Comparison of ENCODE assay signal across 8 cellular contexts in the genomic region with DNA sequence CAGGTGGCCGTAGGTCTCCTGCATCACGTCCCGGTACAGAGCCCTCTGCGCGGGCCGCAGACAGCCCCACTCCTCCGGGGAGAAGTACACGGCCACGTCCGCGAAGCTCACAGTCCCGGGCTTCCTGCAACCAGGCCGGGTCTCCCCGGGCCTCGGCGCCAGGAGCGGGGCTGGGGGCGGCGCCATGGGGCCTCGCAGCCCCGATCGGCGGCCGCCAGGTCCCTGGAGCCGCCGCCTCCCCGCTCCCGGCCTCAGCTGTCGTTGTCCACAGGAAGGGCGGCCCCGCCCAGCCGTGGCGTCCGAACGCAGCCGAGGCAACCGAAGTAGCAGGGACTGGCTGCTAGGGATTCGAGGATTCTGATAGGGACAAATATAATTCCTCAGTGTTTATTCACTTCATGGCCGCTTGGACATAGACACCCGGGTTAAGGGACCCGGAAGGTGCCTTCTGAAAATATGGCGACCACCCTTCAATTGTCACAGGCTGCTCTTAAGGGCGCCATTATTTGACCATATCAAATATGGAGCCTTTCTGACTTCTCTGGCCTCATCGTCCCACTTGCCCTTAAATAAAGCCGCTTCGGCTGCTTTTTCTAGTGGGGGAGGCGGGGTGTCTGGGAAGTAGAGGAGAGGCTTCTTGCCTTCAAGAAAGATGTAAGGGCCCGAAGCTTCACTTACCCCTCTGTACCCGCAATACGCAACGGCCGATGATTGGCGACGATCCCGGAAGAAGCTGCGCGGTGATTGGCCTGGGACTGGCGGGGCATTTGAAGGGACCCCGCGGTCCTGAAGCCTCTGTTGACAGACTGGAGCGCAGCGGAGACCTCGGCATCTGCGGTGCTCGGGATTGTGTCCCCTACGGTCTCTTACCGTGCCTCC. TPM values are rescaled to one million over a fixed set of nuclear protein-coding genes. Genes with fewer than 3 reads are reported as not detected.
A peak's percentile ranks its signal among the peaks of the same experiment; 100 is the strongest.
DNase-seq lines count a peak whose midpoint lies in the region; ATAC-seq, FAIRE-seq and TF ChIP-seq lines count a peak whose summit lies in the region.

A gene (minus strand): TSS at position 271 of the 879 bp plus-strand sequence. CDS start 85 bp downstream, at position 186.

- peak; percentile 88 to 90 for DNase-seq in NCI-H1930 (lab: John Stamatoyannopoulos, UW)
- DNase-seq in T-helper 2 cell treated with Interferon-gamma antibody and Interleukin-4, amounts not matched to agents 5 μg/mL and 100 μg/mL, for 36 hours (ENCODE audit: low spot score) = peak; percentile 93
- DNase-seq in astrocyte (ENCODE audit: low read depth) = peak; percentile 96
- peak; percentile 99 for DNase-seq in hepatic stellate cell (ENCODE audit: low spot score)
- peak; percentile 97 to 98 for DNase-seq in aorta

- H3K27ac ChIP-seq in astrocyte (ENCODE audit: low read depth, low read length) (peak within 1 kb of the TSS; percentile 65), rectal smooth muscle tissue (ENCODE audit: low read depth, low read length) (peak within 1 kb of the TSS; percentile 90), aorta (ENCODE audit: low read depth in 1 of 2, low read length in 2 of 2) (peak within 1 kb of the TSS; percentile 65 to 73)

- H3K4me2 ChIP-seq in astrocyte (ENCODE audit: low read length) = peak within 1 kb of the TSS; percentile 91

- FAIRE-seq in astrocyte (lab: Jason Lieb, UNC) = no peak

- no peaks in the 10 kb centered on the region for H3K36me3 ChIP-seq in astrocyte (ENCODE audit: insufficient read depth, low read length)
- no peaks in the 10 kb centered on the region for H3K36me3 ChIP-seq in rectal smooth muscle tissue (ENCODE audit: control insufficient read depth, insufficient read depth, low read length)
- peaks cover 0 to 3% of the 10 kb centered on the region in 2 donors for H3K36me3 ChIP-seq in aorta (ENCODE audit: control insufficient read depth in 1 of 2, insufficient read depth in 2 of 2, low read length in 1 of 2)

- H3K4me3 Mint-ChIP-seq in T-helper 2 cell treated with Interferon-gamma antibody and Interleukin-4, amounts not matched to agents 5 μg/mL and 100 μg/mL, for 36 hours = peak within 1 kb of the TSS; percentile 97
- peak within 1 kb of the TSS; percentile 88 for H3K4me3 Mint-ChIP-seq in astrocyte (ENCODE audit: unreplicated experiment)

- H3K4me1 Mint-ChIP-seq in T-helper 2 cell treated with Interferon-gamma antibody and Interleukin-4, amounts not matched to agents 5 μg/mL and 100 μg/mL, for 36 hours (ENCODE audit: low read depth) = peaks cover 41% of the 10 kb centered on the region
- H3K4me1 Mint-ChIP-seq in astrocyte (ENCODE audit: low read depth, unreplicated experiment) = peaks cover 3% of the 10 kb centered on the region

- no peaks in the 10 kb centered on the region for H3K9me3 Mint-ChIP-seq in T-helper 2 cell treated with Interferon-gamma antibody and Interleukin-4, amounts not matched to agents 5 μg/mL and 100 μg/mL, for 36 hours
- no peaks in the 10 kb centered on the region for H3K9me3 Mint-ChIP-seq in astrocyte (ENCODE audit: unreplicated experiment)

- TF ChIP-seq CTCF in astrocyte (IDR thresholded peaks at IDR 0.05; ENCODE audit: insufficient read depth, low read depth, low read length) = no peak

- WGBS in aorta, 2 donors = 0 to 1% methylated on average over 57 to 67 of the region's 67 CpGs

- peak within 1 kb of the TSS; percentile 79 for H3K9ac ChIP-seq in astrocyte (ENCODE audit: low read length)
- peak within 1 kb of the TSS; percentile 84 for H3K9ac ChIP-seq in rectal smooth muscle tissue (ENCODE audit: low read length)

- H3K27me3 ChIP-seq in astrocyte (ENCODE audit: insufficient read depth, low read length) (no peaks in the 10 kb centered on the region), rectal smooth muscle tissue (ENCODE audit: control insufficient read depth, insufficient read depth, low read length) (no peaks in the 10 kb centered on the region), aorta (ENCODE audit: control insufficient read depth in 1 of 2, insufficient read depth in 2 of 2, low read length in 1 of 2) (no peaks in the 10 kb centered on the region)

- H2AFZ ChIP-seq in astrocyte (ENCODE audit: low read depth, low read length) = peak within 1 kb of the TSS; percentile 69

- no peaks in the 10 kb centered on the region for H3K27me3 Mint-ChIP-seq in T-helper 2 cell treated with Interferon-gamma antibody and Interleukin-4, amounts not matched to agents 5 μg/mL and 100 μg/mL, for 36 hours (ENCODE audit: low read depth)
- peaks cover 2% of the 10 kb centered on the region for H3K27me3 Mint-ChIP-seq in astrocyte (ENCODE audit: low read depth, unreplicated experiment)

- no peaks in the 10 kb centered on the region for H4K20me1 ChIP-seq in astrocyte (ENCODE audit: insufficient read depth, low read length)

- H3K27ac Mint-ChIP-seq in T-helper 2 cell treated with Interferon-gamma antibody and Interleukin-4, amounts not matched to agents 5 μg/mL and 100 μg/mL, for 36 hours = peak within 1 kb of the TSS; percentile 94
- H3K27ac Mint-ChIP-seq in astrocyte (ENCODE audit: unreplicated experiment) = peak within 1 kb of the TSS; percentile 91

- H3K4me1 ChIP-seq in astrocyte (ENCODE audit: insufficient read depth, low read length) (peaks cover 6% of the 10 kb centered on the region), rectal smooth muscle tissue (ENCODE audit: control insufficient read depth, insufficient read depth, low read length) (peaks cover 5% of the 10 kb centered on the region), aorta (ENCODE audit: control insufficient read depth in 1 of 2, insufficient read depth in 2 of 2, low read length in 2 of 2) (no peaks in the 10 kb centered on the region)

- peak within 1 kb of the TSS; percentile 74 for H3K4me3 ChIP-seq in astrocyte (ENCODE audit: insufficient read depth, low read depth, low read length)
- H3K4me3 ChIP-seq in rectal smooth muscle tissue (ENCODE audit: low read length) = peak within 1 kb of the TSS; percentile 88
- peak within 1 kb of the TSS; percentile 16 to 85 for H3K4me3 ChIP-seq in aorta (ENCODE audit: low read length in 2 of 2)

- peak; percentile 75 for ATAC-seq in GM18498 (IDR thresholded peaks at IDR 0.05; ENCODE audit: unreplicated experiment)
- ATAC-seq in HG02938 (IDR thresholded peaks at IDR 0.05; ENCODE audit: unreplicated experiment) = peak; percentile 74
- peak; percentile 95 for ATAC-seq in aorta (ENCODE audit: low FRiP score)

- intact Hi-C loops in aorta (cut with DNase I) = loop anchor here in 1 of 2 donors (1.0 to 5.0 kb wide), 2 partner anchors 13 to 81 kb away; a partner anchor contains a TSS

- H3K9me3 ChIP-seq in astrocyte (ENCODE audit: insufficient read depth, low read depth, low read length) (no peaks in the 10 kb centered on the region), aorta (ENCODE audit: control insufficient read depth, low read length) (no peaks in the 10 kb centered on the region)

- peaks cover 11% of the 10 kb centered on the region for H3K36me3 Mint-ChIP-seq in T-helper 2 cell treated with Interferon-gamma antibody and Interleukin-4, amounts not matched to agents 5 μg/mL and 100 μg/mL, for 36 hours (ENCODE audit: low read depth)
- H3K36me3 Mint-ChIP-seq in astrocyte (ENCODE audit: low read depth, unreplicated experiment) = no peaks in the 10 kb centered on the region

- H3K79me2 ChIP-seq in astrocyte (ENCODE audit: insufficient read depth, low read length) = no peaks in the 10 kb centered on the region

RNA-seq across cellular contexts. Expression of the gene that starts here (rescaled TPM):
- 5.4 and 5.9 TPM in 2 replicates for total RNA-seq in astrocyte
- 10 to 100 TPM in 1 of 2 donors, 1 to 10 TPM in 1; 9.0 to 12.9 TPM for total RNA-seq in aorta
- 10 to 100 TPM; 17.4 to 20.2 TPM for polyA plus RNA-seq in aorta

Comparison
In these comparisons a context has a peak if more than half of its experiments do, and no peak if none do; other contexts are left out.
1. Peak in every context shown above with its lines: DNase-seq, ATAC-seq, H3K4me3 ChIP-seq and H3K27ac ChIP-seq.